ENCODE assay signal across 1 cellular context in genomic region chr16:88969361-88969831, GRCh38.
TF ChIP-seq lines count a peak whose summit lies in the region.

No MANE protein-coding gene starts in this region.

TF ChIP-seq in K562, 482 proteins besides CTCF, POLR2A, EP300 and RAD21 (continued from another document):
- no peak for TF ChIP-seq SPI1 (IDR thresholded peaks at IDR 0.05; ENCODE audit: borderline replicate concordance, low read depth, low read length)
TF ChIP-seq in K562: peak in this region for 4.
